In the genomic region with DNA sequence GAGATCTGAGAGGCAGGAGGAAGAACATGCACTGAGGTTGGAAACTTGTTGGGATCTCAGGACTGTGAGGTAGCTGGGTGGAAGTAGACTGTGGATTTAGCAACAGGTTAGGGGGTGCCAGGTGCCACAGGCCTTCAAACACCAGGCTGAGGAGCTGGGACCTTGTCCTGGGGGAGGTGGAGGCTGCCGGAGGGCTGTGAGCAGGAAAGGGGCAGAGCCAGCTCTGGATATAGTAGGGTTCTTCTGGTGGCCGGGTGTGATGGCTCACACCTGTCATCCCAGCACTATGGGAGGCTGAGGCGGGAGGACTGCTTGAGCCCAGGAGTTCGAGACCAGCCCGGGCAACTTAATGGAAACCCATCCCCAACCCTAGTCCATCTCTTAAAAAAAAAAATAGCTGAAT, we compare ENCODE assay signal across 11 cellular contexts. TPM values are rescaled to one million over a fixed set of nuclear protein-coding genes. Genes with fewer than 3 reads are reported as not detected.
A peak's percentile ranks its signal among the peaks of the same experiment; 100 is the strongest.
DNase-seq lines count a peak whose midpoint lies in the region; ATAC-seq and TF ChIP-seq lines count a peak whose summit lies in the region.
"Had no signal": no experiment of that assay in that cellular context is flagged by ENCODE, and none has a peak within 500 bp of the region (broad histone marks: within the 10 kb centered on the region; RNA-seq: fewer than 3 reads in every experiment).

No MANE protein-coding gene starts in this region.

- H3K4me3 ChIP-seq in HEK293 (ENCODE audit: low read depth, low read length) (no peak overlapping the region), hepatocyte (no peak overlapping the region), skeletal muscle tissue (ENCODE audit: low read length in 3 of 3) (peak overlapping the region; percentile 86 to 93 (median 91)), H7 (ENCODE audit: insufficient read depth, low read depth, low read length) (no peak overlapping the region), brain microvascular endothelial cell (ENCODE audit: low read depth, low read length) (no peak overlapping the region)

- H3K4me2 ChIP-seq in hepatocyte, result peak overlapping the region; percentile 98

- no peaks in the 10 kb centered on the region for H3K79me2 ChIP-seq in hepatocyte

- H3K27me3 Mint-ChIP-seq in WTC11 (ENCODE audit: low read depth), result peaks cover 5% of the 10 kb centered on the region; the same call in 1 of the 2 replicates

- H3K4me1 ChIP-seq in HEK293 (ENCODE audit: control insufficient read depth, insufficient read depth, low read length) (no peaks in the 10 kb centered on the region; the same call in 1 of the 2 replicates), hepatocyte (ENCODE audit: insufficient read depth) (peaks cover 11% of the 10 kb centered on the region), skeletal muscle tissue (ENCODE audit: control insufficient read depth in 3 of 3, insufficient read depth in 3 of 3, low read length in 3 of 3) (peaks cover 15 to 33% (median 25%) of the 10 kb centered on the region in 3 donors)

- H3K9ac ChIP-seq in skeletal muscle tissue (ENCODE audit: low read depth in 1 of 3, low read length in 3 of 3), result peak overlapping the region; percentile 88 to 97 (median 92)

- no peaks in the 10 kb centered on the region for H3K9me3 Mint-ChIP-seq in WTC11

- peak overlapping the region; percentile 84 for H3K27ac Mint-ChIP-seq in WTC11

- TF ChIP-seq CTCF in HEK293 (tag by site-specific recombination; IDR thresholded peaks at IDR 0.05) (no peak), WTC11 (IDR thresholded peaks at IDR 0.05) (no peak), hepatocyte (IDR thresholded peaks at IDR 0.05; ENCODE audit: poor library complexity) (no peak), brain microvascular endothelial cell (IDR thresholded peaks at IDR 0.05; ENCODE audit: low read depth, low read length, missing control alignments) (no peak)

- no peaks in the 10 kb centered on the region for H4K20me1 ChIP-seq in hepatocyte (ENCODE audit: insufficient read depth, poor library complexity, severe bottlenecking)

- no peaks in the 10 kb centered on the region for H3K9me2 ChIP-seq in hepatocyte (replicated peaks; ENCODE audit: insufficient read depth)

- peaks cover 35% of the 10 kb centered on the region for H3K4me1 Mint-ChIP-seq in WTC11

- H3K27me3 ChIP-seq in hepatocyte (no peaks in the 10 kb centered on the region), skeletal muscle tissue (ENCODE audit: control insufficient read depth in 3 of 3, insufficient read depth in 3 of 3, low read length in 3 of 3) (no peaks in the 10 kb centered on the region), H7 (ENCODE audit: control insufficient read depth, insufficient read depth, low read length) (no peaks in the 10 kb centered on the region; the same call in 1 of the 2 replicates), brain microvascular endothelial cell (replicated peaks) (no peaks in the 10 kb centered on the region)

- H2AFZ ChIP-seq in hepatocyte, result no peak overlapping the region

- POLR2A ChIA-PET in HEK293 (lab: Yijun Ruan, JAX) (interaction anchor here (0.7 to 1.4 kb wide), 3 partner anchors 41 to 55 kb away, joined by 3 to 6 read pairs (median 5); partner anchors contain the start of genes AP2A1 and PTOV1), WTC11 (lab: Charles Lee) (interaction anchor here (1.0 to 2.1 kb wide), 3 partner anchors 9 to 59 kb away, joined by 3 to 7 read pairs (median 4); partner anchors contain the start of gene AP2A1)

- ATAC-seq in WTC11, result no peak

- CTCF ChIA-PET in HEK293 (lab: Yijun Ruan, JAX) (interaction anchor here (0.6 to 1.2 kb wide), 7 partner anchors 12 to 314 kb away, joined by 3 to 6 read pairs (median 3); no protein-coding TSS in a partner anchor), WTC11 (lab: Charles Lee) (interaction anchor here (0.7 to 1.4 kb wide), 3 partner anchors 11 to 215 kb away, joined by 3 to 4 read pairs (median 3); partner anchors contain the start of gene AP2A1)

- WGBS in hepatocyte (ENCODE audit: low lambda C conversion rate, missing lambda C conversion rate), result 93% methylated on average over 5 of the region's 5 CpGs

- in situ Hi-C loops in brain microvascular endothelial cell (cut with HindIII; ENCODE audit: low pct_ligation_motif_present, low sequenced_read_pairs), result no loop called here

- DNase-seq in WTC11 (ENCODE audit: low spot score) (no peak), hepatocyte (ENCODE audit: low spot score) (no peak), H7 (no peak), A172 (ENCODE audit: low spot score) (no peak), brain microvascular endothelial cell (no peak), NCI-H1930 (lab: John Stamatoyannopoulos, UW) (no peak)
- DNase-seq: amniotic stem cell, Kasumi-1, SHP77 had no signal

- peak overlapping the region; percentile 79 for H3K4me3 Mint-ChIP-seq in WTC11

- no peaks in the 10 kb centered on the region for H3K9me3 ChIP-seq in HEK293 (ENCODE audit: control insufficient read depth, insufficient read depth, low read depth, low read length)
- no peaks in the 10 kb centered on the region for H3K9me3 ChIP-seq in hepatocyte (ENCODE audit: low read depth)
- no peaks in the 10 kb centered on the region for H3K9me3 ChIP-seq in skeletal muscle tissue (ENCODE audit: control insufficient read depth in 3 of 3, low read length in 3 of 3)

- H3K27ac ChIP-seq in HEK293 (ENCODE audit: extremely low read depth, low read depth, low read length) (no peak overlapping the region), hepatocyte (peak overlapping the region; percentile 70), skeletal muscle tissue (ENCODE audit: low read depth, low read length) (peak overlapping the region; percentile 97), brain microvascular endothelial cell (no peak overlapping the region)

- H3K36me3 ChIP-seq in HEK293 (ENCODE audit: control insufficient read depth in 2 of 2, insufficient read depth in 1 of 2, low read length in 2 of 2) (peaks cover under 1 to 35% of the 10 kb centered on the region in 2 experiments; a peak in 2 of 3 replicates), hepatocyte (replicated peaks; ENCODE audit: insufficient read depth, low read depth) (no peaks in the 10 kb centered on the region), skeletal muscle tissue (ENCODE audit: control insufficient read depth in 3 of 3, insufficient read depth in 3 of 3, low read length in 3 of 3) (peaks cover 0 to 11% (median 3%) of the 10 kb centered on the region in 3 donors), H7 (replicated peaks; ENCODE audit: control insufficient read depth, insufficient read depth, low read length) (peaks cover 3% of the 10 kb centered on the region), brain microvascular endothelial cell (replicated peaks) (peaks cover 22% of the 10 kb centered on the region)

- peaks cover 7% of the 10 kb centered on the region for H3K36me3 Mint-ChIP-seq in WTC11

TF ChIP-seq in HEK293, 187 proteins besides CTCF, POLR2A, EP300 and RAD21 (continues in another document):
- TF ChIP-seq ZNF747 (tag by site-specific recombination; IDR thresholded peaks at IDR 0.05) (no peak), ZNF558 (tag by site-specific recombination; IDR thresholded peaks at IDR 0.05) (no peak), PBX3 (CRISPR knock-in tag; IDR thresholded peaks at IDR 0.05) (no peak)

TF ChIP-seq in WTC11, 78 proteins besides CTCF, POLR2A, EP300 and RAD21 (continues in another document):
- TF ChIP-seq E2F4 (CRISPR knock-in tag; IDR thresholded peaks at IDR 0.05; ENCODE audit: borderline replicate concordance, low read depth), result no peak
- no peak for TF ChIP-seq FOXK1 (CRISPR knock-in tag; IDR thresholded peaks at IDR 0.05)

RNA-seq across cellular contexts. Expression of gene FUZ, which starts 3.1 kb away (rescaled TPM):
- total RNA-seq in WTC11 (2021) (35.1 to 36.3 TPM (median 35.7 TPM) in 3 replicates), hepatocyte (19.5 and 20.5 TPM in 2 replicates), skeletal muscle tissue (12.5 TPM)
- polyA plus RNA-seq in hepatocyte, result 20.4 and 24.2 TPM in 2 replicates
- total RNA-seq in H7 (2014; rRNA removed; shearing (Covaris generic)), result 48.5 and 49.5 TPM in 2 replicates
- total RNA-seq in A172 (2014; rRNA removed; shearing (Covaris generic)), result 17.6 and 19.0 TPM in 2 replicates

RNA-seq across cellular contexts. Expression of gene MED25, which starts 8.1 kb away (rescaled TPM):
- total RNA-seq in WTC11 (2021) (80.2 to 81.2 TPM (median 81.2 TPM) in 3 replicates), hepatocyte (23.0 and 29.6 TPM in 2 replicates), skeletal muscle tissue (11.0 TPM)
- polyA plus RNA-seq in hepatocyte, result 83.9 and 100 TPM in 2 replicates
- total RNA-seq in H7 (2014; rRNA removed; shearing (Covaris generic)), result 49.3 and 53.5 TPM in 2 replicates
- 28.6 and 34.8 TPM in 2 replicates for total RNA-seq in A172 (2014; rRNA removed; shearing (Covaris generic))

RNA-seq across cellular contexts. Expression of gene PTOV1, which starts 41.0 kb away (rescaled TPM):
- total RNA-seq in WTC11 (2021) (296 to 316 TPM (median 306 TPM) in 3 replicates), hepatocyte (76.4 and 114 TPM in 2 replicates), skeletal muscle tissue (63.7 TPM)
- 294 and 305 TPM in 2 replicates for polyA plus RNA-seq in hepatocyte
- 205 and 219 TPM in 2 replicates for total RNA-seq in H7 (2014; rRNA removed; shearing (Covaris generic))
- total RNA-seq in A172 (2014; rRNA removed; shearing (Covaris generic)), result 119 and 139 TPM in 2 replicates

RNA-seq across cellular contexts. Expression of gene AP2A1, which starts 43.2 kb away (rescaled TPM):
- total RNA-seq in WTC11 (2021), result 119 to 127 TPM (median 120 TPM) in 3 replicates
- total RNA-seq in hepatocyte, result 59.3 and 64.8 TPM in 2 replicates
- 60.4 and 62.1 TPM in 2 replicates for polyA plus RNA-seq in hepatocyte
- total RNA-seq in skeletal muscle tissue, result 32.9 TPM
- total RNA-seq in H7 (2014; rRNA removed; shearing (Covaris generic)), result 208 and 249 TPM in 2 replicates
- 116 and 130 TPM in 2 replicates for total RNA-seq in A172 (2014; rRNA removed; shearing (Covaris generic))

RNA-seq across cellular contexts. Expression of gene TSKS, which starts 46.9 kb away (rescaled TPM):
- total RNA-seq in WTC11 (2021) (0.30 to 0.55 TPM (median 0.48 TPM) in 3 replicates), hepatocyte (not detected in 2 replicates), skeletal muscle tissue (under 0.01 TPM)
- not detected in 2 replicates for polyA plus RNA-seq in hepatocyte
- 0.24 and 0.52 TPM in 2 replicates for total RNA-seq in H7 (2014; rRNA removed; shearing (Covaris generic))
- total RNA-seq in A172 (2014; rRNA removed; shearing (Covaris generic)), result not detected in 2 replicates

Comparison
In these comparisons a context has a peak if more than half of its experiments do, and no peak if none do; other contexts are left out.
1. H3K27ac ChIP-seq: peak in hepatocyte (single experiment) and skeletal muscle tissue (single experiment); none in HEK293 (single experiment) and brain microvascular endothelial cell (single experiment).
2. H3K4me3 ChIP-seq: peak in skeletal muscle tissue (3 of 3); none in HEK293 (single experiment), hepatocyte (single experiment), H7 (single experiment) and brain microvascular endothelial cell (single experiment).